In the genomic region with DNA sequence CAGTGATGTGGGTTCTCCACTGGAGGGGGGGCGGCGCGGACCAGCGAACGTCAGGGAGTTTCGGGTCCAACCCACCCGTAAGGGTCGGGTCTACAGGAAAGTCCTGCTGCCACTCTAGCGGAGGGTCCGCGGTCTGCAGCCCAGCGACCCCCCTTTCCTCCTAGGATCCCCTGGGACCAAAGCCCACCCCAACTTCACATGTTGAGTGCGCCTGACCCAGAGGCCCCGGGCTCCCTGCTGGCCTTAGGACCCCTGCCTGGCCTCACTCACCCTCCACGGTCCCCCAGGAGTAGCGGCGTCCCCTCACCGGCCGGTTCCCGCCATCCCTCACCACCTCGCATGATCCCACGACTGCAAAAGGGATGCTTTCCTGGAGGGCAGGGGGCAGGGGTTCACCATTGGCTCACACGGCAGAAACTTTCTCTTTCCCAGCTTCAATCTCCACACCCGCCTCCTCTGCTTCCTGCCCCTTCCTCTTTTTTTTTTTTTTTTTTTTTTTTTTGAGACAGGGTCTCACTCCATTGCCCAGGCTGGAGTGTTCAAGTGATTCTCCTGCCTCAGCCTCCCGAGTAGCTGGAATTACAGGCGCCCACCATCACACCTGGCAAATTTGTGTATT, we compare ENCODE assay signal across 9 cellular contexts. TPM values are rescaled to one million over a fixed set of nuclear protein-coding genes. Genes with fewer than 3 reads are reported as not detected.
DNase-seq lines count a peak whose midpoint lies in the region; ATAC-seq, FAIRE-seq and TF ChIP-seq lines count a peak whose summit lies in the region.
"Had no signal": no experiment of that assay in that cellular context is flagged by ENCODE, and none has a peak within 500 bp of the region (broad histone marks: within the 10 kb centered on the region; RNA-seq: fewer than 3 reads in every experiment).

No MANE protein-coding gene starts in this region.

- peaks cover 20% of the 10 kb centered on the region for H3K36me3 Mint-ChIP-seq in activated CD4-positive, alpha-beta T cell treated with anti-CD3 and anti-CD28 coated beads, Interleukin-2, amount 10 ng/mL, durations not matched to agents 24 days and 14 days (ENCODE audit: low read depth)

- FAIRE-seq in HepG2 (lab: Jason Lieb, UNC): no peak

- peak overlapping the region; percentile 100 for H3K27ac Mint-ChIP-seq in activated CD4-positive, alpha-beta T cell treated with anti-CD3 and anti-CD28 coated beads, Interleukin-2, amount 10 ng/mL, durations not matched to agents 24 days and 14 days

- TF ChIP-seq RAD21 in HepG2 (CRISPR knock-in tag; IDR thresholded peaks at IDR 0.05): no peak; the same call in 1 of the 2 replicates

- WGBS in HepG2 (ENCODE audit: low lambda C conversion rate): 31% methylated on average over 23 of the region's 26 CpGs
- 29 to 53% methylated on average over 14 to 22 of the region's 26 CpGs for WGBS in thyroid gland, 2 donors

- H3K36me3 ChIP-seq in HepG2 (replicated peaks in 1 of 2; ENCODE audit: control insufficient read depth in 1 of 2, insufficient read depth in 2 of 2, low read length in 2 of 2): no peaks in the 10 kb centered on the region
- no peaks in the 10 kb centered on the region for H3K36me3 ChIP-seq in thyroid gland

- POLR2A ChIA-PET in HepG2 (lab: Yijun Ruan, JAX): interaction anchor here (0.8 to 1.5 kb wide), 3 partner anchors 16 to 26 kb away, joined by 3 to 6 read pairs (median 5); a partner anchor contains a TSS

- H3K4me1 Mint-ChIP-seq in activated CD4-positive, alpha-beta T cell treated with anti-CD3 and anti-CD28 coated beads, Interleukin-2, amount 10 ng/mL, durations not matched to agents 24 days and 14 days: peaks cover 46% of the 10 kb centered on the region

- peak; percentile 68 for DNase-seq in activated CD4-positive, alpha-beta T cell treated with anti-CD3 and anti-CD28 coated beads, Interleukin-2, amount 10 ng/mL, durations not matched to agents 24 days and 14 days
- no peak for DNase-seq in activated CD4-positive, alpha-beta T cell treated with anti-CD3 and anti-CD28 coated beads for 4 hours
- DNase-seq in HepG2 (ENCODE audit: low spot score): no peak
- no peak for DNase-seq in thyroid gland
- DNase-seq in GM13976 (ENCODE audit: low spot score): no peak
- DNase-seq in stimulated activated naive CD4-positive, alpha-beta T cell (lab: John Stamatoyannopoulos, UW): no peak
- DNase-seq: NCI-H1048 had no signal

- peaks cover 4% of the 10 kb centered on the region for H3K9me3 Mint-ChIP-seq in activated CD4-positive, alpha-beta T cell treated with anti-CD3 and anti-CD28 coated beads, Interleukin-2, amount 10 ng/mL, durations not matched to agents 24 days and 14 days

- in situ Hi-C loops in HepG2 (cut with HindIII; ENCODE audit: extremely low pct_ligation_motif_present, low pct_unique_long_range_greater_than_20kb): no loop called here
- in situ Hi-C loops in GM13976 (cut with MboI; ENCODE audit: low sequenced_read_pairs, unreplicated experiment): no loop called here

- H3K4me2 ChIP-seq in HepG2 (ENCODE audit: low read depth, low read length): peak overlapping the region; percentile 97

- H3K27me3 Mint-ChIP-seq in activated CD4-positive, alpha-beta T cell treated with anti-CD3 and anti-CD28 coated beads, Interleukin-2, amount 10 ng/mL, durations not matched to agents 24 days and 14 days: no peaks in the 10 kb centered on the region

- peak overlapping the region; percentile 78 for H3K9ac ChIP-seq in HepG2 (ENCODE audit: insufficient read depth, low read depth, low read length)

- H3K79me2 ChIP-seq in HepG2 (ENCODE audit: insufficient read depth, low read length): peaks cover 2% of the 10 kb centered on the region

- H3K27ac ChIP-seq in angular gyrus (ENCODE audit: low read depth, low read length): peak overlapping the region; percentile 95
- H3K27ac ChIP-seq in HepG2 (ENCODE audit: extremely low read length, insufficient read depth, low read length): peak overlapping the region; percentile 90
- H3K27ac ChIP-seq in thyroid gland: peak overlapping the region; percentile 99 to 100 (median 100)

- peak overlapping the region; percentile 99 for H3K4me3 Mint-ChIP-seq in activated CD4-positive, alpha-beta T cell treated with anti-CD3 and anti-CD28 coated beads, Interleukin-2, amount 10 ng/mL, durations not matched to agents 24 days and 14 days

- TF ChIP-seq POLR2A in HepG2 (IDR thresholded peaks at IDR 0.05; ENCODE audit: insufficient read depth in 1 of 2, low read depth in 2 of 2, low read length in 2 of 2) (no peak), thyroid gland (IDR thresholded peaks at IDR 0.05) (no peak), GM18505 (IDR thresholded peaks at IDR 0.05; ENCODE audit: borderline replicate concordance, extremely low read depth, insufficient read depth, insufficient read length) (no peak)

- intact Hi-C loops in activated CD4-positive, alpha-beta T cell treated with anti-CD3 and anti-CD28 coated beads, Interleukin-2, amount 10 ng/mL, durations not matched to agents 24 days and 14 days (cut with micrococcal nuclease): loop anchor here (2.0 to 10.0 kb wide), 5 partner anchors 16 to 384 kb away; a partner anchor contains a TSS
- intact Hi-C loops in HepG2 (cut with micrococcal nuclease; ENCODE audit: unreplicated experiment): loop anchor here (2.0 kb wide), 1 partner anchor 56 kb away; no protein-coding TSS in a partner anchor
- intact Hi-C loops in thyroid gland (cut with DNase I): no loop called here

- no peaks in the 10 kb centered on the region for H4K20me1 ChIP-seq in HepG2 (ENCODE audit: insufficient read depth, low read length)

- H3K4me1 ChIP-seq in HepG2 (ENCODE audit: insufficient read depth, low read length): peaks cover 52% of the 10 kb centered on the region
- peaks cover 12 to 15% of the 10 kb centered on the region in 2 donors for H3K4me1 ChIP-seq in thyroid gland

- no peak for ATAC-seq in HepG2
- ATAC-seq in GM18505 (IDR thresholded peaks at IDR 0.05; ENCODE audit: unreplicated experiment): no peak

- H3K27me3 ChIP-seq in HepG2 (ENCODE audit: control insufficient read depth in 1 of 2, insufficient read depth in 2 of 2, low read length in 2 of 2) (no peaks in the 10 kb centered on the region), thyroid gland (no peaks in the 10 kb centered on the region)

- no TSS peak for BruUV-seq in HepG2 (replicated peaks; lab: Mats Ljungman, UMichigan)

- no peak for TF ChIP-seq EP300 in HepG2 (IDR thresholded peaks at IDR 0.05; ENCODE audit: low read depth in 2 of 2, low read length in 2 of 2)
- TF ChIP-seq EP300 in HepG2 (CRISPR knock-in tag; IDR thresholded peaks at IDR 0.05; ENCODE audit: borderline replicate concordance): no peak

- CTCF ChIA-PET in HepG2 (lab: Yijun Ruan, JAX; ENCODE audit: low intra/inter-chr PET ratio, low total read pairs): no interaction called here

- peak overlapping the region; percentile 71 to 97 (median 80) for H3K4me3 ChIP-seq in HepG2 (replicated peaks in 1 of 3; ENCODE audit: insufficient read depth in 1 of 3, low read depth in 2 of 3, low read length in 3 of 3)
- peak overlapping the region in 2 of 3 donors; percentile 16 to 69 for H3K4me3 ChIP-seq in thyroid gland (replicated peaks in 1 of 3)

- TF ChIP-seq CTCF in HepG2 (CRISPR knock-in tag; IDR thresholded peaks at IDR 0.05) (no peak), thyroid gland (IDR thresholded peaks at IDR 0.05) (no peak), GM13976 (IDR thresholded peaks at IDR 0.05; ENCODE audit: borderline replicate concordance, control extremely low read depth, extremely low read depth, insufficient read depth, missing control alignments) (no peak)

- H3K9me3 ChIP-seq in HepG2 (ENCODE audit: low read length) (no peaks in the 10 kb centered on the region), thyroid gland (no peaks in the 10 kb centered on the region)

- H2AFZ ChIP-seq in HepG2 (ENCODE audit: low read length): no peak overlapping the region

RNA-seq across cellular contexts. Expression of a gene that starts 3.1 kb away (rescaled TPM):
- total RNA-seq in activated CD4-positive, alpha-beta T cell treated with anti-CD3 and anti-CD28 coated beads, Interleukin-2, amount 10 ng/mL, durations not matched to agents 24 days and 14 days: 162 and 163 TPM in 2 replicates
- total RNA-seq in HepG2 (2016; rRNA removed; fragmentation: Illumina TruSeq; extraction: Trizol) (0.18 and 0.27 TPM in 2 replicates), thyroid gland (1 to 10 TPM in 3 of 4 donors, under 1 TPM in 1; 0.56 to 3.4 (median 1.4) TPM)
- 0.18 and 0.51 TPM in 2 replicates for total RNA-seq in HepG2 (2016; cell fraction: cytosol; rRNA removed; fragmentation: Illumina TruSeq; extraction: Trizol; ENCODE audit: low read depth)
- total RNA-seq in HepG2 (2016; cell fraction: insoluble cytoplasmic fraction; rRNA removed; fragmentation: Illumina TruSeq; extraction: Trizol): 0.17 and 0.18 TPM in 2 replicates
- total RNA-seq in HepG2 (2016; cell fraction: membrane; rRNA removed; fragmentation: Illumina TruSeq; extraction: Trizol): 0.28 and 0.68 TPM in 2 replicates
- not detected in 2 replicates for total RNA-seq in HepG2 (2016; cell fraction: nucleus; rRNA removed; fragmentation: Illumina TruSeq; extraction: Trizol)
- 0.67 and 0.94 TPM in 2 replicates for polyA plus RNA-seq in HepG2 (2011; rRNA removed)
- polyA plus RNA-seq in HepG2 (2011; cell fraction: cytosol; rRNA removed): 0.56 and 0.76 TPM in 2 replicates
- polyA plus RNA-seq in HepG2 (2011; cell fraction: nucleus; rRNA removed): 1.0 and 1.3 TPM in 2 replicates
- 1.1 and 1.7 TPM in 2 replicates for polyA plus RNA-seq in HepG2 (2012)
- 4.2 and 4.6 TPM in 2 replicates for polyA plus RNA-seq in HepG2 (2016; cell fraction: cytosol; fragmentation: Illumina TruSeq; extraction: Trizol; ENCODE audit: low read depth)
- polyA plus RNA-seq in HepG2 (2016; cell fraction: insoluble cytoplasmic fraction; fragmentation: Illumina TruSeq; extraction: Trizol; ENCODE audit: low read depth): 0.76 and 0.85 TPM in 2 replicates
- polyA plus RNA-seq in HepG2 (2016; cell fraction: membrane; fragmentation: Illumina TruSeq; extraction: Trizol; ENCODE audit: low read depth): 3.3 and 3.8 TPM in 2 replicates
- 0.65 and 1.1 TPM in 2 replicates for polyA plus RNA-seq in HepG2 (2016; cell fraction: nucleus; fragmentation: Illumina TruSeq; extraction: Trizol; ENCODE audit: insufficient read depth, low read depth)
- polyA minus RNA-seq in HepG2 (2011; rRNA and poly(A)+ RNA removed; ENCODE audit: low replicate concordance): 0.24 TPM in 1 of 2 replicates, not detected in the other
- polyA minus RNA-seq in HepG2 (2011; cell fraction: cytosol; rRNA and poly(A)+ RNA removed): not detected in 2 replicates
- polyA minus RNA-seq in HepG2 (2011; cell fraction: nucleus; rRNA and poly(A)+ RNA removed): 0.13 TPM in 1 of 2 replicates, not detected in the other

RNA-seq across cellular contexts. Expression of a gene that starts 4.7 kb away (rescaled TPM):
- total RNA-seq in activated CD4-positive, alpha-beta T cell treated with anti-CD3 and anti-CD28 coated beads, Interleukin-2, amount 10 ng/mL, durations not matched to agents 24 days and 14 days: 1.0 and 1.3 TPM in 2 replicates
- total RNA-seq in HepG2 (2016; rRNA removed; fragmentation: Illumina TruSeq; extraction: Trizol) (not detected in 2 replicates), thyroid gland (not detected)
- total RNA-seq in HepG2 (2016; cell fraction: cytosol; rRNA removed; fragmentation: Illumina TruSeq; extraction: Trizol; ENCODE audit: low read depth): not detected in 2 replicates
- total RNA-seq in HepG2 (2016; cell fraction: insoluble cytoplasmic fraction; rRNA removed; fragmentation: Illumina TruSeq; extraction: Trizol): not detected in 2 replicates
- 0.62 TPM in 1 of 2 replicates, not detected in the other for total RNA-seq in HepG2 (2016; cell fraction: membrane; rRNA removed; fragmentation: Illumina TruSeq; extraction: Trizol)
- total RNA-seq in HepG2 (2016; cell fraction: nucleus; rRNA removed; fragmentation: Illumina TruSeq; extraction: Trizol): not detected in 2 replicates
- not detected in 2 replicates for polyA plus RNA-seq in HepG2 (2011; rRNA removed)
- polyA plus RNA-seq in HepG2 (2011; cell fraction: cytosol; rRNA removed): not detected in 2 replicates
- polyA plus RNA-seq in HepG2 (2011; cell fraction: nucleus; rRNA removed): not detected in 2 replicates
- polyA plus RNA-seq in HepG2 (2012): not detected in 2 replicates
- polyA plus RNA-seq in HepG2 (2016; cell fraction: cytosol; fragmentation: Illumina TruSeq; extraction: Trizol; ENCODE audit: low read depth): 0.72 and 1.3 TPM in 2 replicates
- polyA plus RNA-seq in HepG2 (2016; cell fraction: insoluble cytoplasmic fraction; fragmentation: Illumina TruSeq; extraction: Trizol; ENCODE audit: low read depth): not detected in 2 replicates
- 0.87 TPM in 1 of 2 replicates, not detected in the other for polyA plus RNA-seq in HepG2 (2016; cell fraction: membrane; fragmentation: Illumina TruSeq; extraction: Trizol; ENCODE audit: low read depth)
- polyA plus RNA-seq in HepG2 (2016; cell fraction: nucleus; fragmentation: Illumina TruSeq; extraction: Trizol; ENCODE audit: insufficient read depth, low read depth): not detected in 2 replicates
- not detected in 2 replicates for polyA minus RNA-seq in HepG2 (2011; rRNA and poly(A)+ RNA removed; ENCODE audit: low replicate concordance)
- not detected in 2 replicates for polyA minus RNA-seq in HepG2 (2011; cell fraction: cytosol; rRNA and poly(A)+ RNA removed)
- polyA minus RNA-seq in HepG2 (2011; cell fraction: nucleus; rRNA and poly(A)+ RNA removed): not detected in 2 replicates

RNA-seq across cellular contexts. Expression of a gene that starts 9.0 kb away (rescaled TPM):
- total RNA-seq in activated CD4-positive, alpha-beta T cell treated with anti-CD3 and anti-CD28 coated beads, Interleukin-2, amount 10 ng/mL, durations not matched to agents 24 days and 14 days: 68.9 TPM in 2 replicates
- total RNA-seq in HepG2 (2016; rRNA removed; fragmentation: Illumina TruSeq; extraction: Trizol): 20.8 and 24.8 TPM in 2 replicates
- total RNA-seq in HepG2 (2016; cell fraction: cytosol; rRNA removed; fragmentation: Illumina TruSeq; extraction: Trizol; ENCODE audit: low read depth): 8.6 and 8.9 TPM in 2 replicates
- total RNA-seq in HepG2 (2016; cell fraction: insoluble cytoplasmic fraction; rRNA removed; fragmentation: Illumina TruSeq; extraction: Trizol): 16.6 and 24.3 TPM in 2 replicates
- 26.7 and 28.1 TPM in 2 replicates for total RNA-seq in HepG2 (2016; cell fraction: membrane; rRNA removed; fragmentation: Illumina TruSeq; extraction: Trizol)
- 15.5 and 19.2 TPM in 2 replicates for total RNA-seq in HepG2 (2016; cell fraction: nucleus; rRNA removed; fragmentation: Illumina TruSeq; extraction: Trizol)
- polyA plus RNA-seq in HepG2 (2011; rRNA removed): 15.7 and 16.4 TPM in 2 replicates
- 18.9 and 22.7 TPM in 2 replicates for polyA plus RNA-seq in HepG2 (2011; cell fraction: cytosol; rRNA removed)
- 33.2 and 34.9 TPM in 2 replicates for polyA plus RNA-seq in HepG2 (2011; cell fraction: nucleus; rRNA removed)
- polyA plus RNA-seq in HepG2 (2012): 25.6 and 28.2 TPM in 2 replicates
- polyA plus RNA-seq in HepG2 (2016; cell fraction: cytosol; fragmentation: Illumina TruSeq; extraction: Trizol; ENCODE audit: low read depth): 8.5 and 9.1 TPM in 2 replicates
- 22.6 and 31.2 TPM in 2 replicates for polyA plus RNA-seq in HepG2 (2016; cell fraction: insoluble cytoplasmic fraction; fragmentation: Illumina TruSeq; extraction: Trizol; ENCODE audit: low read depth)
- polyA plus RNA-seq in HepG2 (2016; cell fraction: membrane; fragmentation: Illumina TruSeq; extraction: Trizol; ENCODE audit: low read depth): 21.4 and 25.0 TPM in 2 replicates
- polyA plus RNA-seq in HepG2 (2016; cell fraction: nucleus; fragmentation: Illumina TruSeq; extraction: Trizol; ENCODE audit: insufficient read depth, low read depth): 36.3 and 37.8 TPM in 2 replicates
- 31.9 and 51.8 TPM in 2 replicates for polyA minus RNA-seq in HepG2 (2011; rRNA and poly(A)+ RNA removed; ENCODE audit: low replicate concordance)
- 20.0 and 23.4 TPM in 2 replicates for polyA minus RNA-seq in HepG2 (2011; cell fraction: cytosol; rRNA and poly(A)+ RNA removed)
- 15.0 and 15.1 TPM in 2 replicates for polyA minus RNA-seq in HepG2 (2011; cell fraction: nucleus; rRNA and poly(A)+ RNA removed)
- total RNA-seq in thyroid gland: 10 to 100 TPM; 26.6 to 38.1 (median 33.5) TPM

RNA-seq across cellular contexts. Expression of a gene that starts 15.9 kb away (rescaled TPM):
- total RNA-seq in activated CD4-positive, alpha-beta T cell treated with anti-CD3 and anti-CD28 coated beads, Interleukin-2, amount 10 ng/mL, durations not matched to agents 24 days and 14 days: 16.5 and 18.3 TPM in 2 replicates
- total RNA-seq in HepG2 (2016; rRNA removed; fragmentation: Illumina TruSeq; extraction: Trizol): 10.9 and 12.3 TPM in 2 replicates
- total RNA-seq in HepG2 (2016; cell fraction: cytosol; rRNA removed; fragmentation: Illumina TruSeq; extraction: Trizol; ENCODE audit: low read depth): 2.3 and 2.9 TPM in 2 replicates
- 10.9 and 12.6 TPM in 2 replicates for total RNA-seq in HepG2 (2016; cell fraction: insoluble cytoplasmic fraction; rRNA removed; fragmentation: Illumina TruSeq; extraction: Trizol)
- 8.8 and 8.9 TPM in 2 replicates for total RNA-seq in HepG2 (2016; cell fraction: membrane; rRNA removed; fragmentation: Illumina TruSeq; extraction: Trizol)
- 5.4 and 7.9 TPM in 2 replicates for total RNA-seq in HepG2 (2016; cell fraction: nucleus; rRNA removed; fragmentation: Illumina TruSeq; extraction: Trizol)
- 9.9 and 11.7 TPM in 2 replicates for polyA plus RNA-seq in HepG2 (2011; rRNA removed)
- 7.8 and 10.1 TPM in 2 replicates for polyA plus RNA-seq in HepG2 (2011; cell fraction: cytosol; rRNA removed)
- 9.4 and 11.4 TPM in 2 replicates for polyA plus RNA-seq in HepG2 (2011; cell fraction: nucleus; rRNA removed)
- polyA plus RNA-seq in HepG2 (2012): 7.7 and 10.5 TPM in 2 replicates
- 2.1 and 2.6 TPM in 2 replicates for polyA plus RNA-seq in HepG2 (2016; cell fraction: cytosol; fragmentation: Illumina TruSeq; extraction: Trizol; ENCODE audit: low read depth)
- 11.0 and 11.9 TPM in 2 replicates for polyA plus RNA-seq in HepG2 (2016; cell fraction: insoluble cytoplasmic fraction; fragmentation: Illumina TruSeq; extraction: Trizol; ENCODE audit: low read depth)
- polyA plus RNA-seq in HepG2 (2016; cell fraction: membrane; fragmentation: Illumina TruSeq; extraction: Trizol; ENCODE audit: low read depth): 5.4 and 6.0 TPM in 2 replicates
- polyA plus RNA-seq in HepG2 (2016; cell fraction: nucleus; fragmentation: Illumina TruSeq; extraction: Trizol; ENCODE audit: insufficient read depth, low read depth): 11.3 and 12.2 TPM in 2 replicates
- 7.6 and 12.0 TPM in 2 replicates for polyA minus RNA-seq in HepG2 (2011; rRNA and poly(A)+ RNA removed; ENCODE audit: low replicate concordance)
- polyA minus RNA-seq in HepG2 (2011; cell fraction: cytosol; rRNA and poly(A)+ RNA removed): 4.8 and 5.3 TPM in 2 replicates
- polyA minus RNA-seq in HepG2 (2011; cell fraction: nucleus; rRNA and poly(A)+ RNA removed): 4.1 and 5.0 TPM in 2 replicates
- total RNA-seq in thyroid gland: 10 to 100 TPM in 2 of 4 donors, 1 to 10 TPM in 2; 8.5 to 12.2 (median 9.4) TPM

RNA-seq across cellular contexts. Expression of a gene that starts 24.2 kb away (rescaled TPM):
- total RNA-seq in activated CD4-positive, alpha-beta T cell treated with anti-CD3 and anti-CD28 coated beads, Interleukin-2, amount 10 ng/mL, durations not matched to agents 24 days and 14 days: 80.5 and 93.2 TPM in 2 replicates
- total RNA-seq in HepG2 (2016; rRNA removed; fragmentation: Illumina TruSeq; extraction: Trizol) (54.6 and 69.9 TPM in 2 replicates), thyroid gland (10 to 100 TPM; 39.1 to 68.5 (median 56.1) TPM)
- total RNA-seq in HepG2 (2016; cell fraction: cytosol; rRNA removed; fragmentation: Illumina TruSeq; extraction: Trizol; ENCODE audit: low read depth): 7.2 and 8.0 TPM in 2 replicates
- 57.2 and 72.6 TPM in 2 replicates for total RNA-seq in HepG2 (2016; cell fraction: insoluble cytoplasmic fraction; rRNA removed; fragmentation: Illumina TruSeq; extraction: Trizol)
- total RNA-seq in HepG2 (2016; cell fraction: membrane; rRNA removed; fragmentation: Illumina TruSeq; extraction: Trizol): 18.8 and 20.2 TPM in 2 replicates
- 24.2 and 28.9 TPM in 2 replicates for total RNA-seq in HepG2 (2016; cell fraction: nucleus; rRNA removed; fragmentation: Illumina TruSeq; extraction: Trizol)
- polyA plus RNA-seq in HepG2 (2011; rRNA removed): 24.9 and 27.3 TPM in 2 replicates
- 26.5 and 26.7 TPM in 2 replicates for polyA plus RNA-seq in HepG2 (2011; cell fraction: cytosol; rRNA removed)
- 52.6 and 55.8 TPM in 2 replicates for polyA plus RNA-seq in HepG2 (2011; cell fraction: nucleus; rRNA removed)
- 25.0 and 28.0 TPM in 2 replicates for polyA plus RNA-seq in HepG2 (2012)
- polyA plus RNA-seq in HepG2 (2016; cell fraction: cytosol; fragmentation: Illumina TruSeq; extraction: Trizol; ENCODE audit: low read depth): 8.5 and 10.2 TPM in 2 replicates
- 76.1 and 78.5 TPM in 2 replicates for polyA plus RNA-seq in HepG2 (2016; cell fraction: insoluble cytoplasmic fraction; fragmentation: Illumina TruSeq; extraction: Trizol; ENCODE audit: low read depth)
- polyA plus RNA-seq in HepG2 (2016; cell fraction: membrane; fragmentation: Illumina TruSeq; extraction: Trizol; ENCODE audit: low read depth): 16.5 and 17.6 TPM in 2 replicates
- 49.1 and 51.4 TPM in 2 replicates for polyA plus RNA-seq in HepG2 (2016; cell fraction: nucleus; fragmentation: Illumina TruSeq; extraction: Trizol; ENCODE audit: insufficient read depth, low read depth)
- polyA minus RNA-seq in HepG2 (2011; rRNA and poly(A)+ RNA removed; ENCODE audit: low replicate concordance): 21.5 and 32.4 TPM in 2 replicates
- polyA minus RNA-seq in HepG2 (2011; cell fraction: cytosol; rRNA and poly(A)+ RNA removed): 8.9 and 11.3 TPM in 2 replicates
- 14.0 and 20.5 TPM in 2 replicates for polyA minus RNA-seq in HepG2 (2011; cell fraction: nucleus; rRNA and poly(A)+ RNA removed)

Comparison
In these comparisons a context has a peak if more than half of its experiments do, and no peak if none do; other contexts are left out.
1. RNA of a gene that starts 3.1 kb away (total RNA-seq): 162 to 163 TPM in activated CD4-positive, alpha-beta T cell treated with anti-CD3 and anti-CD28 coated beads, Interleukin-2, amount 10 ng/mL, durations not matched to agents 24 days and 14 days; 0.56 to 3.4 TPM in thyroid gland and 0.17 to 0.68 TPM in HepG2; every median in the first group is over 10 times any median in the second.
2. Peak in every context shown above with its lines, with median percentiles within 50 percentile points of each other: H3K27ac ChIP-seq.